26 cellular contexts compared by ENCODE assay signal in genomic region chr10:98023024-98023423, GRCh38. TPM values are rescaled to one million over a fixed set of nuclear protein-coding genes. Genes with fewer than 3 reads are reported as not detected.
"Had no signal": no experiment of that assay in that cellular context is flagged by ENCODE, and none has a peak within 500 bp of the region (broad histone marks: within the 10 kb centered on the region; RNA-seq: fewer than 3 reads in every experiment).

No MANE protein-coding gene starts in this region.

- H3K27ac ChIP-seq: SJSA1, SK-N-MC had no signal

- DNase-seq: IMR-90, Karpas-422, KG1, MG63, MV-4-11, NCI-H1048, NCI-H1105, NCI-H1417, NCI-H1436 treated with DMSO at 0.1 percent for 48 hours, NCI-H1694, NCI-H187 treated with DMSO at 0.1 percent for 48 hours, NCI-H2029 treated with DMSO at 0.1 percent for 48 hours, NCI-H2171 treated with DMSO at 0.1 percent for 48 hours, NCI-H345, NCI-H446 treated with DMSO at 0.1 percent for 48 hours, NCI-H510A treated with DMSO at 0.1 percent for 48 hours, NCI-H526, NCI-H82, Right ventricle myocardium superior, RPMI8226, SIG-M5, SW 1271 had no signal

- ATAC-seq: HepG2 had no signal

- H3K4me1 ChIP-seq: SJSA1 had no signal

- H3K9me3 ChIP-seq: MG63, SJSA1 had no signal

- H3K4me3 ChIP-seq: MG63, SJSA1, SK-N-MC had no signal

- H3K36me3 ChIP-seq: MG63, SJSA1 had no signal

RNA-seq across cellular contexts. Expression of gene CRTAC1, which starts 7.4 kb away (rescaled TPM):
- total RNA-seq: HepG2, HT1080, IMR-90, SJSA1 had no signal
